ENCODE assay signal across 3 cellular contexts in the genomic region with DNA sequence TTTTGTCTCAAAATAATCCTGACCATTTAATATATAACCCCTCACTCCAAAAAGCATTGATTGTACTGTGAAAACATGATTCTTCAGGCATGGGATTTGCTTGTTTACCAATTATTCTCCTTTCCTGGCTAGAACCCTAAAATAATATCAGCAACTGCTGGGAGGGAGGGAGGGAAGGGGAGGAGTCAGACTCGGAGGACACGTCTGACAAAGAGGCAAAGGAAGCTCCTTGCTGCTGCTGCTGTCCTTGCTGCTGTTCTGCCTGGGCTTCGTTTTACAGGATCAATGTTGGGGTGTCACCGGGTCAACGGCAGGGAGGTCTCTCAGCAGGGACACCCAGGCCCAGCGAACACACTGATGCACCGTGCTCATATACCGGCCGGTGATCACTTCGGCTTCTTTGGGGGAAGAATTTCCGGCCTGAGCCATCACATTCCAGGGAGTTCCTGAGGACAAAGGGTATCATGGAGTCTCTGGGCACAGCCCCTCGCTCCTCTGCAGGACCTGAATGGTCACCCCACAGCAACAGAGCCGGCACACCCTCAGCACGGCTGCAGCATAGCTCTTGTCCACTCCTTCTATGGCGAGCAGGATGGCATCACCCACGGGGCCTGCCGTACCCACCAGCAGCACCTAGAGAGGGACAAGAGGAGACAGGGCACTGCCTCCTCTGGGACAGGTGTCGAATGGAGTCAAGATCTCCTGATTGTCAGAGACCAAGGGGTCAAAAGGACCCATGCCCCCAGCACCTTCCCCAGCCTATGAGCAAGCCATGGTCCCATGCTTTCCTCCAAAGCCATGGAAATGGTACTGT.
A peak's percentile ranks its signal among the peaks of the same experiment; 100 is the strongest.
TF ChIP-seq lines count a peak whose summit lies in the region.

No MANE protein-coding gene starts in this region.

TF ChIP-seq in SK-N-SH, 30 proteins besides CTCF, POLR2A, EP300 and RAD21 (continued from another document):
- TF ChIP-seq SMC3 (IDR thresholded peaks at IDR 0.05; ENCODE audit: low read depth, low read length) = no peak

TF ChIP-seq in SK-N-SH treated with all-trans-retinoic acid at 6 μM for 48 hours, 23 proteins besides CTCF, POLR2A, EP300 and RAD21:
- TF ChIP-seq, protein P1, sequence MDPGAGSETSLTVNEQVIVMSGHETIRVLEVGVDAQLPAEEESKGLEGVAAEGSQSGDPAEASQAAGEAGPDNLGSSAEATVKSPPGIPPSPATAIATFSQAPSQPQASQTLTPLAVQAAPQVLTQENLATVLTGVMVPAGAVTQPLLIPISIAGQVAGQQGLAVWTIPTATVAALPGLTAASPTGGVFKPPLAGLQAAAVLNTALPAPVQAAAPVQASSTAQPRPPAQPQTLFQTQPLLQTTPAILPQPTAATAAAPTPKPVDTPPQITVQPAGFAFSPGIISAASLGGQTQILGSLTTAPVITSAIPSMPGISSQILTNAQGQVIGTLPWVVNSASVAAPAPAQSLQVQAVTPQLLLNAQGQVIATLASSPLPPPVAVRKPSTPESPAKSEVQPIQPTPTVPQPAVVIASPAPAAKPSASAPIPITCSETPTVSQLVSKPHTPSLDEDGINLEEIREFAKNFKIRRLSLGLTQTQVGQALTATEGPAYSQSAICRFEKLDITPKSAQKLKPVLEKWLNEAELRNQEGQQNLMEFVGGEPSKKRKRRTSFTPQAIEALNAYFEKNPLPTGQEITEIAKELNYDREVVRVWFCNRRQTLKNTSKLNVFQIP (CRISPR knock-in tag; IDR thresholded peaks at IDR 0.05; ENCODE audit: borderline replicate concordance, low read depth) = no peak
- no peak for TF ChIP-seq ISL1 (CRISPR knock-in tag; IDR thresholded peaks at IDR 0.05)
- no peak for TF ChIP-seq CSDC2 (CRISPR knock-in tag; IDR thresholded peaks at IDR 0.05)
- TF ChIP-seq BACH2 (CRISPR knock-in tag; IDR thresholded peaks at IDR 0.05; ENCODE audit: borderline replicate concordance) = no peak
- TF ChIP-seq OSR1 (CRISPR knock-in tag; IDR thresholded peaks at IDR 0.05) = no peak
- TF ChIP-seq, protein P2, sequence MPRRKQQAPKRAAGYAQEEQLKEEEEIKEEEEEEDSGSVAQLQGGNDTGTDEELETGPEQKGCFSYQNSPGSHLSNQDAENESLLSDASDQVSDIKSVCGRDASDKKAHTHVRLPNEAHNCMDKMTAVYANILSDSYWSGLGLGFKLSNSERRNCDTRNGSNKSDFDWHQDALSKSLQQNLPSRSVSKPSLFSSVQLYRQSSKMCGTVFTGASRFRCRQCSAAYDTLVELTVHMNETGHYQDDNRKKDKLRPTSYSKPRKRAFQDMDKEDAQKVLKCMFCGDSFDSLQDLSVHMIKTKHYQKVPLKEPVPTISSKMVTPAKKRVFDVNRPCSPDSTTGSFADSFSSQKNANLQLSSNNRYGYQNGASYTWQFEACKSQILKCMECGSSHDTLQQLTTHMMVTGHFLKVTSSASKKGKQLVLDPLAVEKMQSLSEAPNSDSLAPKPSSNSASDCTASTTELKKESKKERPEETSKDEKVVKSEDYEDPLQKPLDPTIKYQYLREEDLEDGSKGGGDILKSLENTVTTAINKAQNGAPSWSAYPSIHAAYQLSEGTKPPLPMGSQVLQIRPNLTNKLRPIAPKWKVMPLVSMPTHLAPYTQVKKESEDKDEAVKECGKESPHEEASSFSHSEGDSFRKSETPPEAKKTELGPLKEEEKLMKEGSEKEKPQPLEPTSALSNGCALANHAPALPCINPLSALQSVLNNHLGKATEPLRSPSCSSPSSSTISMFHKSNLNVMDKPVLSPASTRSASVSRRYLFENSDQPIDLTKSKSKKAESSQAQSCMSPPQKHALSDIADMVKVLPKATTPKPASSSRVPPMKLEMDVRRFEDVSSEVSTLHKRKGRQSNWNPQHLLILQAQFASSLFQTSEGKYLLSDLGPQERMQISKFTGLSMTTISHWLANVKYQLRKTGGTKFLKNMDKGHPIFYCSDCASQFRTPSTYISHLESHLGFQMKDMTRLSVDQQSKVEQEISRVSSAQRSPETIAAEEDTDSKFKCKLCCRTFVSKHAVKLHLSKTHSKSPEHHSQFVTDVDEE (CRISPR knock-in tag; IDR thresholded peaks at IDR 0.05) = no peak
TF ChIP-seq in SK-N-SH treated with all-trans-retinoic acid at 6 μM for 48 hours: peak in this region for 0.

TF ChIP-seq in H1, 55 proteins besides CTCF, POLR2A, EP300 and RAD21 (continued from another document):
- TF ChIP-seq ZNF274 (IDR thresholded peaks at IDR 0.05; ENCODE audit: borderline replicate concordance, extremely low read depth, low read length) = no peak
- TF ChIP-seq YY1 (IDR thresholded peaks at IDR 0.05; ENCODE audit: low read depth, low read length) = peak; percentile 72; the same call in 1 of the 2 replicates
TF ChIP-seq in H1: peak in this region for 2.
